8 cellular contexts compared by ENCODE assay signal in the genomic region with DNA sequence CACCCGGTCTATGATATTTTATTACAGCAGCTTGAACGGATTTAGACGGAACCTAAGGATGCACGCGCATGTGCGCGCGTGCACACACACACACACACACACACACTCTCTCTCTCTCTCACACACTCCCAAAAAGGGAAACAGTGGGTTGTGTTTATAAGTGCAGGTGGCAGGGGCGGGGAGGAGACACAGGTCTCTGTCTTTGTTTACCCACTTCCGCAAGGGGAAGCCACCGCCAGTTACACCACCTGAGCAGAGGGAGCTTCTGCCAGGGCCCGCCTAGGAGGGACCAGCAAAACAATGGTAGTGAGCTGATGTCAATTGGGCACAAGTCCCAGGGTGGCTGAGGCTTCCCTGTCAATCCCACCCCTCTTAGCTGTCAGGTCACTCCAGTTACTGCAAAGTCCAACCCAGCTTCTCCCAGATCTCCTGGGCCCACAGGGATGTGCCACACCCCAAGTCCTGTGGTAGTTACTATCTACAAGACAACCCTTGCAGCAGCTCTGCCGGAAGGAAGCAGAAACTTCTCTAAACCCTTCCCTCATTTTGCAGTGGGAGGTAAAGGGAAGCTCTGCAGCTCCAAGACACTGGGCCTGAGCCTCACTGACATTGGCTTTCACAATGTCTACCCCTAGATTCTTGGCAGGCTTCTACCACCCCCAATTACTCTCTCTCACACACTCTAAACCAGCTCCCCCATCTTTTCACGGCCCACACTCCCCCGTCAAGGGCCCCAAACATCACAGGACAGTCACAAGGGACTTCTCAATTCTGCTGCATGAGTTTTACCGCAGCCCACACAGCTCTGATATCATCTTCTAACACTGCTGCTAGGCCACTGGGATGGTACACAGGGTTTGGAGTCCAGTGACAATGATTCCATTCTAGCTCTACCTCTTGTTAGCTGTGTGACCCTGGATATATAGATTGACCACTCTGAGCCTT. TPM values are rescaled to one million over a fixed set of nuclear protein-coding genes. Genes with fewer than 3 reads are reported as not detected.
DNase-seq lines count a peak whose midpoint lies in the region; ATAC-seq and TF ChIP-seq lines count a peak whose summit lies in the region.

No MANE protein-coding gene starts in this region.

- peak; percentile 79 for ATAC-seq in HG03060 (IDR thresholded peaks at IDR 0.05; ENCODE audit: low read depth, unreplicated experiment)

- H3K27me3 ChIP-seq in transverse colon = no peaks in the 10 kb centered on the region

- CTCF ChIA-PET in OCI-LY7 (lab: Charles Lee; ENCODE audit: unreplicated experiment) = interaction anchor here (0.6 to 1.3 kb wide), 3 partner anchors 14 to 276 kb away, joined by 3 to 15 read pairs (median 3); no protein-coding TSS in a partner anchor

- H3K36me3 ChIP-seq in OCI-LY7 (ENCODE audit: insufficient read depth, low read length) = peaks cover 30% of the 10 kb centered on the region
- H3K36me3 ChIP-seq in transverse colon = no peaks in the 10 kb centered on the region

- H4K20me1 ChIP-seq in OCI-LY7 (ENCODE audit: insufficient read depth, low read length) = no peaks in the 10 kb centered on the region; the same call in 1 of the 2 replicates

- H3K27ac ChIP-seq in OCI-LY7 (ENCODE audit: low read depth, low read length, poor library complexity, severe bottlenecking) = peak overlapping the region; percentile 97
- peak overlapping the region; percentile 80 to 87 (median 82) for H3K27ac ChIP-seq in transverse colon

- POLR2A ChIA-PET in OCI-LY7 (lab: Charles Lee) = interaction anchor here (0.6 to 3.4 kb wide), 14 partner anchors 8 to 43 kb away, joined by 3 to 36 read pairs (median 4); a partner anchor contains a TSS

- TF ChIP-seq POLR2A in transverse colon (IDR thresholded peaks at IDR 0.05) = no peak

- H3K79me2 ChIP-seq in OCI-LY7 (ENCODE audit: insufficient read depth, low read depth, low read length) = peaks cover 89% of the 10 kb centered on the region

- H3K9me2 ChIP-seq in OCI-LY7 (ENCODE audit: insufficient read depth, low read length) = no peaks in the 10 kb centered on the region

- H2AFZ ChIP-seq in OCI-LY7 (ENCODE audit: low read length) = peak overlapping the region; percentile 78

- DNase-seq in NCI-H146 (lab: John Stamatoyannopoulos, UW) (peak; percentile 41), NCI-H146 treated with DMSO at 0.1 percent for 48 hours (lab: John Stamatoyannopoulos, UW; ENCODE audit: unreplicated experiment) (no peak), OCI-LY7 (ENCODE audit: low spot score) (peak; percentile 96), mucosa of gallbladder (ENCODE audit: low spot score) (peak; percentile 75), transverse colon (peak; percentile 83), DMS 273 treated with DMSO at 0.1 percent for 48 hours (lab: John Stamatoyannopoulos, UW) (no peak)
- peak; percentile 37 for DNase-seq in activated T-helper 9 cell treated with anti-CD3 and anti-CD28 coated beads, Interleukin-2, amount 50 U/mL, for 16 hours (ENCODE audit: low read depth)

- peaks cover 15% of the 10 kb centered on the region for H3K9me3 ChIP-seq in OCI-LY7 (ENCODE audit: low read length)
- no peaks in the 10 kb centered on the region for H3K9me3 ChIP-seq in transverse colon

- in situ Hi-C loops in transverse colon (cut with MboI; ENCODE audit: low pct_ligation_motif_present in 1 of 4, low pct_unique_long_range_greater_than_20kb in 1 of 4, low sequenced_read_pairs in 3 of 4) = no loop called here

- H3K4me2 ChIP-seq in OCI-LY7 (ENCODE audit: low read length) = peak overlapping the region; percentile 97

- intact Hi-C loops in OCI-LY7 (cut with micrococcal nuclease; ENCODE audit: unreplicated experiment) = loop anchor here (1.0 to 5.0 kb wide), 2 partner anchors 18 to 270 kb away; a partner anchor contains a TSS
- intact Hi-C loops in transverse colon (cut with DNase I; ENCODE audit: low total_unique reads) = loop anchor here (5.0 kb wide), 1 partner anchor 1135 kb away; no protein-coding TSS in a partner anchor

- TF ChIP-seq CTCF in OCI-LY7 (conservative IDR thresholded peaks at IDR 0.05; ENCODE audit: low read length) = no peak
- no peak for TF ChIP-seq CTCF in transverse colon (IDR thresholded peaks at IDR 0.05)

- no peak for TF ChIP-seq EP300 in transverse colon (IDR thresholded peaks at IDR 0.05; ENCODE audit: low read depth)

- BruUV-seq in OCI-LY7 (replicated peaks; lab: Mats Ljungman, UMichigan) = no TSS peak

- 26 to 55% methylated on average over 2 to 16 of the region's 16 CpGs for WGBS in transverse colon (ENCODE audit: low coverage in 1 of 2), 2 donors

- H3K4me3 ChIP-seq in OCI-LY7 (ENCODE audit: low read depth, low read length, poor library complexity, severe bottlenecking) (peak overlapping the region; percentile 63), transverse colon (peak overlapping the region in 1 of 4 donors; percentile 2)

- H3K4me1 ChIP-seq in OCI-LY7 (ENCODE audit: insufficient read depth, low read length, poor library complexity, severe bottlenecking) (peaks cover 69% of the 10 kb centered on the region), transverse colon (peaks cover 59 to 82% (median 67%) of the 10 kb centered on the region in 4 donors)

RNA-seq across cellular contexts. Expression of a gene that starts 17.6 kb away (rescaled TPM):
- total RNA-seq in OCI-LY7 (2014; rRNA removed; shearing (Covaris generic)) = 87.8 and 93.9 TPM in 2 replicates
- total RNA-seq in OCI-LY7 (2022) = 164 and 199 TPM in 2 replicates
- total RNA-seq in mucosa of gallbladder = 247 TPM
- 100 to 1,000 TPM; 134 to 247 (median 219) TPM for total RNA-seq in transverse colon

RNA-seq across cellular contexts. Expression of a gene that starts 55.2 kb away (rescaled TPM):
- not detected in 2 replicates for total RNA-seq in OCI-LY7 (2014; rRNA removed; shearing (Covaris generic))
- not detected in 2 replicates for total RNA-seq in OCI-LY7 (2022)
- total RNA-seq in mucosa of gallbladder = 8.5 TPM
- total RNA-seq in transverse colon = 1 to 10 TPM in 3 of 4 donors, not detected in 1; 1.7 to 6.6 (median 5.7) TPM

Comparison
In these comparisons a context has a peak if more than half of its experiments do, and no peak if none do; other contexts are left out.
1. DNase-seq: peak in NCI-H146 (single experiment), OCI-LY7 (single experiment), activated T-helper 9 cell treated with anti-CD3 and anti-CD28 coated beads, Interleukin-2, amount 50 U/mL, for 16 hours (single experiment), mucosa of gallbladder (single experiment) and transverse colon (single experiment); none in NCI-H146 treated with DMSO at 0.1 percent for 48 hours (single experiment) and DMS 273 treated with DMSO at 0.1 percent for 48 hours (single experiment).